Comparison of ENCODE assay signal across 8 cellular contexts in the genomic region with DNA sequence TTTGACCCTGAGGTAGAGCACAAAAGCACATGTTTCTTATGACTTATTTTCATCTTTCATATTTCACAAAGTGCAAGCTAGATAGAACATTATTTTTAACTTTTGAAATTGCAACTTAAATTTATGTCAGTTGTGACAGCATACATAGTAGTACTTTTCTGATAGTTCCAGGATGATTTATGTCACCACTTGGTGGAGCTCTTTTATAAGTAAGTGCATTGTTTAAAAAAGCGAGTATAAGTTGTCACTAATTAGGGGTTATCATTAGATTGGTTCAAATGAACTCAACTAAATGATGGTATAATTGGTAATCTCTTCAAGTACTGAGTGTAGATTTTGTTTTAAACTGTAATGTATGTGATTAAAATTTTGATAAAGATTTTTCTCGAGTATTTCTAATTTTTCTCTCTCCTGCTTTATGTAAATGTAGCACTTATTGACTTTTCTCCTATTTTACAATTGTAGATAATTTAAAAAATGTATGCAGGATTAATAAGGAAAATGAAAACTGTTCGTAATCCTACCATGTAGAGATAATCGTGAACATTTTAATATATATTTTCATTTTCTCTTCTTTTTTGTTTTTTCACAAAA. TPM values are rescaled to one million over a fixed set of nuclear protein-coding genes. Genes with fewer than 3 reads are reported as not detected.
DNase-seq lines count a peak whose midpoint lies in the region; ATAC-seq and TF ChIP-seq lines count a peak whose summit lies in the region.

No MANE protein-coding gene starts in this region.

- peaks cover 0 to 13% (median 0%) of the 10 kb centered on the region in 3 donors for H3K36me3 ChIP-seq in tibial nerve

- no peaks in the 10 kb centered on the region for H3K27me3 ChIP-seq in tibial nerve

- POLR2A ChIA-PET in activated CD4-positive, alpha-beta memory T cell treated with anti-CD3 and anti-CD28 coated beads for 36 hours (lab: Charles Lee): no interaction called here

- H3K9me3 Mint-ChIP-seq in immature natural killer cell: peaks cover 0 to 5% (median 0%) of the 10 kb centered on the region in 6 donors
- H3K9me3 Mint-ChIP-seq in activated CD4-positive, alpha-beta memory T cell treated with anti-CD3 and anti-CD28 coated beads for 36 hours: peaks cover 5% of the 10 kb centered on the region

- H3K4me1 ChIP-seq in tibial nerve: peaks cover 0 to 21% (median 0%) of the 10 kb centered on the region in 4 donors

- ATAC-seq in HG02642 (IDR thresholded peaks at IDR 0.05; ENCODE audit: poor library complexity, unreplicated experiment) (no peak), GM21423 (IDR thresholded peaks at IDR 0.05; ENCODE audit: unreplicated experiment) (no peak)

- intact Hi-C loops in activated CD4-positive, alpha-beta memory T cell treated with anti-CD3 and anti-CD28 coated beads for 36 hours (cut with micrococcal nuclease): loop anchor here (1.0 kb wide), 2 partner anchors 246 to 435 kb away; no protein-coding TSS in a partner anchor

- no peak overlapping the region for H3K27ac Mint-ChIP-seq in immature natural killer cell
- H3K27ac Mint-ChIP-seq in activated CD4-positive, alpha-beta memory T cell treated with anti-CD3 and anti-CD28 coated beads for 36 hours: no peak overlapping the region

- in situ Hi-C loops in G401 (cut with HindIII; ENCODE audit: low sequenced_read_pairs): no loop called here

- CTCF ChIA-PET in activated CD4-positive, alpha-beta memory T cell treated with anti-CD3 and anti-CD28 coated beads for 36 hours (lab: Charles Lee): interaction anchor here (0.6 to 5.9 kb wide), 30 partner anchors 9 to 438 kb away, joined by 3 to 189 read pairs (median 4); a partner anchor contains a TSS

- H3K27ac ChIP-seq in tibial nerve: no peak overlapping the region

- no peak overlapping the region for H3K4me3 Mint-ChIP-seq in immature natural killer cell
- H3K4me3 Mint-ChIP-seq in activated CD4-positive, alpha-beta memory T cell treated with anti-CD3 and anti-CD28 coated beads for 36 hours: no peak overlapping the region

- peaks cover 0 to 14% (median 0%) of the 10 kb centered on the region in 4 donors for H3K9me3 ChIP-seq in tibial nerve

- no peaks in the 10 kb centered on the region for H3K27me3 Mint-ChIP-seq in immature natural killer cell (ENCODE audit: low read depth in 3 of 3)
- no peaks in the 10 kb centered on the region for H3K27me3 Mint-ChIP-seq in activated CD4-positive, alpha-beta memory T cell treated with anti-CD3 and anti-CD28 coated beads for 36 hours

- TF ChIP-seq CTCF in LNCaP clone FGC (IDR thresholded peaks at IDR 0.05; ENCODE audit: control insufficient read depth, extremely low read depth, insufficient read depth) (peak; percentile 54), tibial nerve (IDR thresholded peaks at IDR 0.05) (peak; percentile 45 to 70 (median 47))

- DNase-seq in G401 (ENCODE audit: low spot score): peak; percentile 66
- DNase-seq in LNCaP clone FGC (ENCODE audit: low read depth): peak; percentile 18
- DNase-seq in amniotic stem cell (lab: John Stamatoyannopoulos, UW): peak; percentile 15
- peak; percentile 36 to 53 (median 47) for DNase-seq in immature natural killer cell
- no peak for DNase-seq in tibial nerve (ENCODE audit: low spot score in 2 of 2)
- no peak for DNase-seq in activated CD4-positive, alpha-beta memory T cell treated with anti-CD3 and anti-CD28 coated beads for 36 hours

- no peak for TF ChIP-seq EP300 in tibial nerve (IDR thresholded peaks at IDR 0.05)

- H3K4me1 Mint-ChIP-seq in immature natural killer cell: peaks cover 0 to 9% of the 10 kb centered on the region in 2 donors
- H3K4me1 Mint-ChIP-seq in activated CD4-positive, alpha-beta memory T cell treated with anti-CD3 and anti-CD28 coated beads for 36 hours (ENCODE audit: low read depth): peaks cover 5% of the 10 kb centered on the region

- TF ChIP-seq POLR2A in tibial nerve (IDR thresholded peaks at IDR 0.05): no peak

- WGBS in tibial nerve, 2 donors: 68 to 74% methylated on average over 4 of the region's 4 CpGs

- H3K4me3 ChIP-seq in LNCaP clone FGC (ENCODE audit: low read depth, low read length) (no peak overlapping the region), tibial nerve (no peak overlapping the region)

- H3K36me3 Mint-ChIP-seq in immature natural killer cell: peaks cover 0 to 11% (median 7%) of the 10 kb centered on the region in 3 donors
- H3K36me3 Mint-ChIP-seq in activated CD4-positive, alpha-beta memory T cell treated with anti-CD3 and anti-CD28 coated beads for 36 hours: peaks cover 8% of the 10 kb centered on the region

RNA-seq across cellular contexts. Expression of a gene that starts 31.1 kb away (rescaled TPM):
- 17.5 and 24.8 TPM in 2 replicates for total RNA-seq in G401 (2014; rRNA removed; shearing (Covaris generic))
- 10 to 100 TPM; 14.4 to 30.2 (median 17.0) TPM for polyA plus RNA-seq in immature natural killer cell
- total RNA-seq in tibial nerve: 10 to 100 TPM; 31.0 to 59.7 (median 45.1) TPM
- 10 to 100 TPM; 26.5 to 28.8 TPM for total RNA-seq in activated CD4-positive, alpha-beta memory T cell treated with anti-CD3 and anti-CD28 coated beads for 36 hours

Comparison
In these comparisons a context has a peak if more than half of its experiments do, and no peak if none do; other contexts are left out.
1. DNase-seq: peak in G401 (single experiment), LNCaP clone FGC (single experiment), amniotic stem cell (single experiment) and immature natural killer cell (3 of 3); none in tibial nerve (0 of 2) and activated CD4-positive, alpha-beta memory T cell treated with anti-CD3 and anti-CD28 coated beads for 36 hours (single experiment).